In the genomic region with DNA sequence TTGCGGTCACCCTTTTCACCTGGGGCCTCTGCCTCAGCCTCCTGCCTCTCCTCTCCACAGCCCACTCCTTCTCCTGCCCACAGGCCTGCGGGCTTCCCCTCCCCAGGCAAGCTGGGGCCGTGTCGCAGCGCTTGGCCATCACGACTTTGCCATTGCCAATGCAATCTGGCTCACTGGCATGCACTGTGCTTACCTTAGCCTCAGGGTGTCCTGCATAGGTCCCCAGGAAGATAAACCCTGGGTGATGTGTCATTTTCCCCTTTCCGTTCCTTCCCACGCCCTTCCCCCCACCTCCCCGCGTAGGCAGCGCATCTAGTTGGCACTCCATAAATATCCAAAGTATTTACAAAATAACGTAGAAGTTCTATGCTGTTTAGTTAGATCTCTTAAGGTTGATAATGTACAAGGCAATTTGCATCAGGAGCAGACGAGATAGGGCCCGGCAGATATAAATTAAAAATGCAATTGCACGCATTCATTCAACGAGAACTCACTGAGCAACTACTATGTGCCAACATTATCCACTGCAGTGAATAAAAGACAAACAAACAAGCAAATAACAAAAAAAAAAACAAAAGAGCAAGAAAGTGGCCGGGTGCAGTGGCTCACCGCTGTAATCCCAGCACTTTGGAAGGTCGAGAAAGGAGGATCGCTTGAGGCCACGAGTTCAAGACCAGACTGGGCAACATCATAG, we compare ENCODE assay signal across 8 cellular contexts. TPM values are rescaled to one million over a fixed set of nuclear protein-coding genes. Genes with fewer than 3 reads are reported as not detected.
DNase-seq lines count a peak whose midpoint lies in the region; ATAC-seq and TF ChIP-seq lines count a peak whose summit lies in the region.

No MANE protein-coding gene starts in this region.

- TF ChIP-seq CTCF in GM12875 (IDR thresholded peaks at IDR 0.05; ENCODE audit: borderline replicate concordance, insufficient read depth, low read depth, low read length) = no peak
- TF ChIP-seq CTCF in SU-DHL-6 (IDR thresholded peaks at IDR 0.05; ENCODE audit: insufficient read depth, low read length, poor library complexity, severe bottlenecking) = no peak
- TF ChIP-seq CTCF in fibroblast of pulmonary artery (IDR thresholded peaks at IDR 0.05; ENCODE audit: low read length, missing control alignments) = no peak
- no peak for TF ChIP-seq CTCF in sigmoid colon (IDR thresholded peaks at IDR 0.05)

- no peak for TF ChIP-seq POLR2A in sigmoid colon (IDR thresholded peaks at IDR 0.05)

- H3K4me3 ChIP-seq in GM12875 (ENCODE audit: low read depth, low read length) (peak overlapping the region; percentile 62), SU-DHL-6 (ENCODE audit: insufficient read depth, low read length, poor library complexity, severe bottlenecking) (peak overlapping the region; percentile 91), fibroblast of pulmonary artery (replicated peaks; ENCODE audit: low read depth, low read length) (peak overlapping the region; percentile 99), sigmoid colon (peak overlapping the region; percentile 83 to 87 (median 86))

- no peaks in the 10 kb centered on the region for H3K27me3 ChIP-seq in SU-DHL-6 (ENCODE audit: low read length)
- no peaks in the 10 kb centered on the region for H3K27me3 ChIP-seq in sigmoid colon

- H3K4me1 ChIP-seq in sigmoid colon = peaks cover 0 to 49% (median 39%) of the 10 kb centered on the region in 4 donors

- WGBS in sigmoid colon, 2 donors = 52 to 69% methylated on average over 21 of the region's 21 CpGs

- H3K9me2 ChIP-seq in SU-DHL-6 (replicated peaks; ENCODE audit: insufficient read depth, low read length) = no peaks in the 10 kb centered on the region

- H3K9ac ChIP-seq in SU-DHL-6 (ENCODE audit: low read length) = peak overlapping the region; percentile 94

- POLR2A ChIA-PET in HEK293T (lab: Yijun Ruan, JAX) = interaction anchor here (1.5 to 2.4 kb wide), 2 partner anchors 19 to 86 kb away, joined by 4 to 10 read pairs; no protein-coding TSS in a partner anchor

- CTCF ChIA-PET in HEK293T (lab: Yijun Ruan, JAX) = interaction anchor here (1.1 kb wide), 1 partner anchor 278 kb away, joined by 5 read pairs; no protein-coding TSS in a partner anchor

- DNase-seq in fibroblast of pulmonary artery (ENCODE audit: low read depth) (no peak), sigmoid colon (no peak), NCI-H1048 (lab: John Stamatoyannopoulos, UW) (no peak), dermis blood vessel endothelial cell (no peak), HEK293T (ENCODE audit: extremely low spot score) (no peak)

- no peak for TF ChIP-seq EP300 in sigmoid colon (IDR thresholded peaks at IDR 0.05)

- peak overlapping the region; percentile 84 for H3K4me2 ChIP-seq in SU-DHL-6 (ENCODE audit: low read depth, low read length, poor library complexity, severe bottlenecking)

- intact Hi-C loops in sigmoid colon (cut with DNase I) = loop anchor here (5.0 kb wide), 3 partner anchors 126 to 276 kb away; a partner anchor contains a TSS

- no peak for ATAC-seq in GM19035 (IDR thresholded peaks at IDR 0.05; ENCODE audit: unreplicated experiment)

- no peaks in the 10 kb centered on the region for H3F3A ChIP-seq in SU-DHL-6 (ENCODE audit: insufficient read depth)

- H3K9me3 ChIP-seq in SU-DHL-6 (ENCODE audit: insufficient read depth, low read length) = no peaks in the 10 kb centered on the region
- no peaks in the 10 kb centered on the region for H3K9me3 ChIP-seq in sigmoid colon

- no peaks in the 10 kb centered on the region for H3K36me3 ChIP-seq in SU-DHL-6 (ENCODE audit: low read length)
- H3K36me3 ChIP-seq in sigmoid colon = peaks cover 10 to 19% (median 14%) of the 10 kb centered on the region in 4 donors

- no peaks in the 10 kb centered on the region for H4K20me1 ChIP-seq in SU-DHL-6 (ENCODE audit: low read depth, low read length)

- peaks cover 21% of the 10 kb centered on the region for H3K79me2 ChIP-seq in SU-DHL-6 (ENCODE audit: insufficient read depth, low read length)

- H3K27ac ChIP-seq in SU-DHL-6 (ENCODE audit: low read depth, low read length) (no peak overlapping the region), sigmoid colon (peak overlapping the region; percentile 78 to 90 (median 84))

- H2AFZ ChIP-seq in SU-DHL-6 (ENCODE audit: low read depth, low read length, severe bottlenecking) = peak overlapping the region; percentile 92

TF ChIP-seq in HEK293T, 16 proteins besides CTCF, POLR2A, EP300 and RAD21:
- TF ChIP-seq FOXA1 (IDR thresholded peaks at IDR 0.05) (no peak), CTBP1 (IDR thresholded peaks at IDR 0.05; ENCODE audit: borderline replicate concordance) (no peak), FOXM1 (IDR thresholded peaks at IDR 0.05; ENCODE audit: borderline replicate concordance) (no peak), HDGF (IDR thresholded peaks at IDR 0.05; ENCODE audit: borderline replicate concordance) (no peak), L3MBTL2 (conservative IDR thresholded peaks at IDR 0.05) (no peak), ZNF384 (IDR thresholded peaks at IDR 0.05) (no peak), ELF4 (IDR thresholded peaks at IDR 0.05) (no peak), ARNT (IDR thresholded peaks at IDR 0.05) (no peak), LEF1 (IDR thresholded peaks at IDR 0.05; ENCODE audit: borderline replicate concordance) (no peak), TARDBP (IDR thresholded peaks at IDR 0.05) (no peak), BHLHE40 (IDR thresholded peaks at IDR 0.05; ENCODE audit: borderline replicate concordance) (no peak), NFRKB (IDR thresholded peaks at IDR 0.05) (no peak), SP1 (IDR thresholded peaks at IDR 0.05) (no peak), FOXK2 (IDR thresholded peaks at IDR 0.05) (no peak), SUZ12 (IDR thresholded peaks at IDR 0.05) (no peak)
- TF ChIP-seq, protein P1, sequence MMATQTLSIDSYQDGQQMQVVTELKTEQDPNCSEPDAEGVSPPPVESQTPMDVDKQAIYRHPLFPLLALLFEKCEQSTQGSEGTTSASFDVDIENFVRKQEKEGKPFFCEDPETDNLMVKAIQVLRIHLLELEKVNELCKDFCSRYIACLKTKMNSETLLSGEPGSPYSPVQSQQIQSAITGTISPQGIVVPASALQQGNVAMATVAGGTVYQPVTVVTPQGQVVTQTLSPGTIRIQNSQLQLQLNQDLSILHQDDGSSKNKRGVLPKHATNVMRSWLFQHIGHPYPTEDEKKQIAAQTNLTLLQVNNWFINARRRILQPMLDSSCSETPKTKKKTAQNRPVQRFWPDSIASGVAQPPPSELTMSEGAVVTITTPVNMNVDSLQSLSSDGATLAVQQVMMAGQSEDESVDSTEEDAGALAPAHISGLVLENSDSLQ (IDR thresholded peaks at IDR 0.05) = no peak
TF ChIP-seq in HEK293T: peak in this region for 0.

RNA-seq across cellular contexts. Expression of a gene that starts 1.0 kb away (rescaled TPM):
- total RNA-seq in sigmoid colon (10 to 100 TPM; 50.9 to 78.1 (median 57.9) TPM), dermis blood vessel endothelial cell (225 and 267 TPM in 2 replicates)
- polyA plus RNA-seq in sigmoid colon = 100 to 1,000 TPM; 104 to 151 (median 148) TPM

RNA-seq across cellular contexts. Expression of a gene that starts 30.2 kb away (rescaled TPM):
- total RNA-seq in sigmoid colon (10 to 100 TPM; 15.2 to 22.5 (median 20.2) TPM), dermis blood vessel endothelial cell (31.3 and 40.0 TPM in 2 replicates)
- 10 to 100 TPM; 21.6 to 41.2 (median 25.4) TPM for polyA plus RNA-seq in sigmoid colon
